In the genomic region with DNA sequence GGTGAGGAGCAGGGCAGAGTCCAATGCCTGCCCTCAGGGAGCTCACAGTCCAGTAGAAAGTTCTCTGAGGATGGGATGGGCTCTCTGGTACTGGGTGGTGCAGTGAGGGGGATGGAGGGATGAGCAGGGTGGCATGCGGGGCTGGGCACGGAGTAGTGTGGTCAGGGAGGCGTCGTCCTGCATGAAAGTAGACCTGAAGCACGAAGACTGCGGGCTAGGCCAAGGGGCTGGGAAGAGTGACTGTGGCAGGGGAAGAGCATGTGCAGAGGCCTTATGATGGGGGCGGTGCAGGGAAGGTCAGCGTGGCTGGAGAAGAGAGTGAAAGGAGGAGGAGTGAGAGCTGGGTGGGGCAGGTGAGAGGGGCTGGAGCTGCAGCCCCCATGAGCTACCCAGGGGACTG, we compare ENCODE assay signal across 22 cellular contexts. TPM values are rescaled to one million over a fixed set of nuclear protein-coding genes. Genes with fewer than 3 reads are reported as not detected.
"Had no signal": no experiment of that assay in that cellular context is flagged by ENCODE, and none has a peak within 500 bp of the region (broad histone marks: within the 10 kb centered on the region; RNA-seq: fewer than 3 reads in every experiment).

No MANE protein-coding gene starts in this region.

- H3K4me1 ChIP-seq: adrenal gland, ascending aorta, gastroesophageal sphincter, prostate gland, tibial nerve, uterus had no signal

- H3K27ac ChIP-seq: adrenal gland, ascending aorta, brain microvascular endothelial cell, gastroesophageal sphincter, prostate gland, tibial nerve, uterus had no signal

- H3K9me3 ChIP-seq: adrenal gland, prostate gland, uterus had no signal

- H3K36me3 ChIP-seq: adrenal gland, ascending aorta, brain microvascular endothelial cell, prostate gland, tibial nerve, uterus had no signal

- ATAC-seq: activated CD4-positive, alpha-beta T cell treated with anti-CD3 and anti-CD28 coated beads for 36 hours; activated T-helper 17 cell treated with anti-CD3 and anti-CD28 coated beads, Interleukin-2, amount 50 U/mL, for 72 hours; gastroesophageal sphincter; left cardiac atrium had no signal

- H3K4me3 ChIP-seq: adrenal gland, ascending aorta, gastroesophageal sphincter, prostate gland, tibial nerve, uterus had no signal

- FAIRE-seq: islet of Langerhans had no signal

- DNase-seq: activated B cell treated with CpG ODN at 0.5 μM for 24 hours; activated CD4-positive, alpha-beta T cell treated with anti-CD3 and anti-CD28 coated beads for 36 hours; activated CD4-positive, alpha-beta T cell treated with anti-CD3 and anti-CD28 coated beads, Interleukin-2, amount 50 U/mL, for 4 hours; activated CD8-positive, alpha-beta memory T cell treated with anti-CD3 and anti-CD28 coated beads for 24 hours; activated CD8-positive, alpha-beta memory T cell treated with anti-CD3 and anti-CD28 coated beads, Interleukin-2, amount 50 U/mL, for 4 hours; activated naive CD4-positive, alpha-beta T cell; adrenal gland; brain microvascular endothelial cell; central memory CD4-positive, alpha-beta T cell; endodermal cell; hypothalamus; stimulated activated CD4-positive, alpha-beta T cell treated with anti-CD3 and anti-CD28 coated beads, Interleukin-1b, Interleukin-23, amount 100 ng/mL, for 48 hours; uterus had no signal

- H3K27me3 ChIP-seq: ascending aorta, gastroesophageal sphincter, tibial nerve, uterus had no signal

RNA-seq across cellular contexts. Expression of a gene that starts 52.3 kb away (rescaled TPM):
- total RNA-seq: activated B cell treated with CpG ODN at 0.5 μM for 24 hours; activated T-helper 17 cell treated with anti-CD3 and anti-CD28 coated beads, Interleukin-2, amount 50 U/mL, for 72 hours; left cardiac atrium; mononuclear cell had no signal
- polyA plus RNA-seq: neural cell had no signal
